In the genomic region with DNA sequence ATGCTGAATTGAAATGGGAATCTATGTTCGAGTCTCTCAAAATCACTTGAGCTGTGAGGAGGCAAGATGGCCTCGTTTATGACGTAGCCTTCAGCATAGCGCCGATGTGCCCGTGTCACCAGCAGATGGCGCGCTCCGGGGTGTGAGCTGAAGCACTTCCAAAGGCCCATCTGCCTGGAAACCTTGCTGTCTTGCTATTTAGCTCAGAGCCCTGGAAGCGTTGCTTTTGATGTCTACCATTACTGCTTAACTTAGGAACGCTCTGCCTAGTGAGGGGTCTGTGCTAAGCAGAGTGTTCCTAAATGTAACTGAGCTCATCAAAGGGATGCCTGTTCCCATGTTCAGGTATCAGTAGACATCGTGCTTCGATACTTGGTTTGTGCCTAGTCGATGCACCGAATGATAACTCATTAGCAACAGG, we compare ENCODE assay signal across 8 cellular contexts.
DNase-seq lines count a peak whose midpoint lies in the region; ATAC-seq and TF ChIP-seq lines count a peak whose summit lies in the region.

No MANE protein-coding gene starts in this region.

- H3F3A ChIP-seq in OCI-LY1 (ENCODE audit: insufficient read depth, low read length), result no peaks in the 10 kb centered on the region

- no peaks in the 10 kb centered on the region for H3K79me2 ChIP-seq in OCI-LY1 (ENCODE audit: insufficient read depth, low read length)

- H3K4me2 ChIP-seq in OCI-LY1 (ENCODE audit: low read length), result no peak overlapping the region

- no peaks in the 10 kb centered on the region for H4K20me1 ChIP-seq in OCI-LY1 (ENCODE audit: insufficient read depth, low read length)

- no peak overlapping the region for H3K27ac ChIP-seq in OCI-LY1 (ENCODE audit: low read depth, low read length, poor library complexity, severe bottlenecking)

- peak; percentile 91 for TF ChIP-seq CTCF in OCI-LY1 (IDR thresholded peaks at IDR 0.05; ENCODE audit: low read length)

- H3K27me3 ChIP-seq in OCI-LY1 (ENCODE audit: insufficient read depth, low read length) (no peaks in the 10 kb centered on the region), neuron (ENCODE audit: insufficient read depth, low read length) (no peaks in the 10 kb centered on the region)

- H3K36me3 ChIP-seq in OCI-LY1 (ENCODE audit: insufficient read depth, low read length), result no peaks in the 10 kb centered on the region
- no peaks in the 10 kb centered on the region for H3K36me3 ChIP-seq in neuron (ENCODE audit: insufficient read depth, low read length)

- H2AFZ ChIP-seq in OCI-LY1 (ENCODE audit: low read length) (no peak overlapping the region), neuron (ENCODE audit: low read depth, low read length) (peak overlapping the region; percentile 44)

- ATAC-seq in GM19397 (IDR thresholded peaks at IDR 0.05; ENCODE audit: unreplicated experiment), result peak; percentile 83
- peak; percentile 63 for ATAC-seq in HG03565 (IDR thresholded peaks at IDR 0.05; ENCODE audit: unreplicated experiment)

- H3K9me3 ChIP-seq in OCI-LY1 (ENCODE audit: low read length) (no peaks in the 10 kb centered on the region), neuron (ENCODE audit: low read length) (no peaks in the 10 kb centered on the region)

- no peak overlapping the region for H3K9ac ChIP-seq in OCI-LY1 (ENCODE audit: low read length)

- no peak overlapping the region for H3K4me3 ChIP-seq in OCI-LY1 (ENCODE audit: low read depth, low read length, poor library complexity, severe bottlenecking)
- no peak overlapping the region for H3K4me3 ChIP-seq in neuron (ENCODE audit: low read length)

- DNase-seq in CD1c-positive myeloid dendritic cell (ENCODE audit: extremely low spot score), result peak; percentile 70
- DNase-seq in activated T-cell treated with anti-CD3 and anti-CD28 coated beads, Interleukin-2, amount 50 U/mL, for 1 hour, result peak; percentile 48
- DNase-seq in fibroblast of gingiva (ENCODE audit: low read depth), result peak; percentile 66
- DNase-seq in superior temporal gyrus (ENCODE audit: extremely low spot score), result peak; percentile 72

- no peaks in the 10 kb centered on the region for H3K4me1 ChIP-seq in OCI-LY1 (ENCODE audit: insufficient read depth, low read length, severe bottlenecking)
- no peaks in the 10 kb centered on the region for H3K4me1 ChIP-seq in neuron (ENCODE audit: insufficient read depth, low read length)

- H3K9me2 ChIP-seq in OCI-LY1 (ENCODE audit: low read depth, low read length), result no peaks in the 10 kb centered on the region
